In the genomic region with DNA sequence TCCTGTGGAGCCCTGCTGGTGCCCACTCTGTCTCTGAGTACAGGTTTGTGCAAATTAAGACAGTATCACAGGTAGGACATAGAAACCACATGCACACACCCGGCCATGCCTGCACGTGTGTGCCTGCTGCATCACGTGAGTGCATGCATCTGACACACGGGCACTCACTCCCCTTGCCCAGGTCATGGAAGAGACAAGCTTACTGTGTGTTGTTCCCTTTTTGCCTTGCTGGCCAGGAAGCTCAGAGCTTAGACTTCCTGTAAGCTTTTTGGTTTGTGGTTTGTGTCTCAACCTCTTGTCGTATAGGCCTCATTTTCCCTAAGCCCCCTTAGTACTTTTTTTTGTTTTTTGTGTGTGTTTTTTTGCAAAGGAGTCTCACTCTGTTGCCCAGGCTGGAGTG, we compare ENCODE assay signal across 1 cellular context.
TF ChIP-seq lines count a peak whose summit lies in the region.

No MANE protein-coding gene starts in this region.

TF ChIP-seq in H1, 55 proteins besides CTCF, POLR2A, EP300 and RAD21:
- TF ChIP-seq HDAC6 (IDR thresholded peaks at IDR 0.05; ENCODE audit: low read depth, low read length) (no peak), RNF2 (IDR thresholded peaks at IDR 0.05; ENCODE audit: borderline replicate concordance, low read depth, low read length, missing control alignments, poor library complexity, severe bottlenecking) (no peak), POU5F1 (IDR thresholded peaks at IDR 0.05; ENCODE audit: low read depth, low read length) (no peak), ASH2L (IDR thresholded peaks at IDR 0.05; ENCODE audit: low read length) (no peak), JUND (IDR thresholded peaks at IDR 0.05; ENCODE audit: low read length) (no peak), ZNF274 (IDR thresholded peaks at IDR 0.05; ENCODE audit: borderline replicate concordance, extremely low read depth, low read length) (no peak), CBX5 (IDR thresholded peaks at IDR 0.05; ENCODE audit: low read depth, low read length) (no peak), TBP (IDR thresholded peaks at IDR 0.05; ENCODE audit: low read depth, low read length) (no peak), CEBPB (IDR thresholded peaks at IDR 0.05; ENCODE audit: low read depth, low read length) (no peak), TAF1 (IDR thresholded peaks at IDR 0.05; ENCODE audit: low read depth, low read length) (no peak)
- TF ChIP-seq, protein P1, sequence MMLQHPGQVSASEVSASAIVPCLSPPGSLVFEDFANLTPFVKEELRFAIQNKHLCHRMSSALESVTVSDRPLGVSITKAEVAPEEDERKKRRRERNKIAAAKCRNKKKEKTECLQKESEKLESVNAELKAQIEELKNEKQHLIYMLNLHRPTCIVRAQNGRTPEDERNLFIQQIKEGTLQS (IDR thresholded peaks at IDR 0.05; ENCODE audit: insufficient read depth, low read depth, low read length), result no peak
